8 cellular contexts compared by ENCODE assay signal in genomic region chr19:1651061-1651547, GRCh38. TPM values are rescaled to one million over a fixed set of nuclear protein-coding genes. Genes with fewer than 3 reads are reported as not detected.
A peak's percentile ranks its signal among the peaks of the same experiment; 100 is the strongest.
DNase-seq lines count a peak whose midpoint lies in the region; ATAC-seq and TF ChIP-seq lines count a peak whose summit lies in the region.

No MANE protein-coding gene starts in this region.

- TF ChIP-seq CTCF in CD14-positive monocyte (IDR thresholded peaks at IDR 0.05) (no peak), fibroblast of the aortic adventitia (IDR thresholded peaks at IDR 0.05; ENCODE audit: insufficient read depth, low read length) (no peak), gastrocnemius medialis (IDR thresholded peaks at IDR 0.05 in 4 of 5, conservative IDR thresholded peaks at IDR 0.05 in 1 of 5) (no peak), omental fat pad (IDR thresholded peaks at IDR 0.05) (no peak)

- H3K4me3 Mint-ChIP-seq in CD14-positive monocyte, result peak overlapping the region; percentile 82 to 91

- H3K36me3 ChIP-seq in MG63 (peaks cover 10% of the 10 kb centered on the region; the same call in 1 of the 2 replicates), gastrocnemius medialis (peaks cover 0 to 2% of the 10 kb centered on the region in 2 donors)

- peaks cover 11% of the 10 kb centered on the region in 2 donors for H3K4me1 ChIP-seq in gastrocnemius medialis

- TF ChIP-seq POLR2A in gastrocnemius medialis (IDR thresholded peaks at IDR 0.05), result no peak

- peaks cover 14 to 28% of the 10 kb centered on the region in 2 donors for H3K36me3 Mint-ChIP-seq in CD14-positive monocyte

- peaks cover 5 to 12% (median 10%) of the 10 kb centered on the region in 3 donors for H3K27me3 Mint-ChIP-seq in CD14-positive monocyte (ENCODE audit: low read depth in 3 of 3)

- peak overlapping the region in 3 of 7 donors; percentile 46 to 75 (median 66) for H3K27ac Mint-ChIP-seq in CD14-positive monocyte

- DNase-seq in CD14-positive monocyte (ENCODE audit: low spot score) (no peak), MG63 (no peak), activated T-cell treated with anti-CD3 and anti-CD28 coated beads for 48 hours (ENCODE audit: low read depth) (peak; percentile 53), fibroblast of the aortic adventitia (ENCODE audit: low read depth) (peak; percentile 31), gastrocnemius medialis (no peak), omental fat pad (ENCODE audit: low spot score) (no peak), HPDE6-E6E7 (ENCODE audit: extremely low spot score) (no peak)

- H3K9me3 Mint-ChIP-seq in CD14-positive monocyte, result peaks cover 0 to 10% (median 0%) of the 10 kb centered on the region in 7 donors

- H3K9me3 ChIP-seq in MG63 (no peaks in the 10 kb centered on the region), gastrocnemius medialis (no peaks in the 10 kb centered on the region)

- H3K27me3 ChIP-seq in MG63, result no peaks in the 10 kb centered on the region
- H3K27me3 ChIP-seq in gastrocnemius medialis, result no peaks in the 10 kb centered on the region

- intact Hi-C loops in CD14-positive monocyte (cut with micrococcal nuclease), result loop anchor here (1.0 to 5.0 kb wide), 3 partner anchors 44 to 59 kb away; partner anchors contain the start of gene MBD3 (in 1 of the 2)
- intact Hi-C loops in gastrocnemius medialis (cut with DNase I; ENCODE audit: low total_unique reads), result loop anchor here (5.0 kb wide), 1 partner anchor 139 kb away; the partner anchor contains the start of gene ADAMTSL5

- peak overlapping the region; percentile 37 to 69 (median 57) for H3K27ac ChIP-seq in gastrocnemius medialis

- H3K4me3 ChIP-seq in MG63, result peak overlapping the region; percentile 63
- peak overlapping the region; percentile 80 for H3K4me3 ChIP-seq in fibroblast of the aortic adventitia (ENCODE audit: low read depth, low read length)
- peak overlapping the region; percentile 68 to 85 (median 69) for H3K4me3 ChIP-seq in gastrocnemius medialis

- in situ Hi-C loops in gastrocnemius medialis (cut with MboI; ENCODE audit: low sequenced_read_pairs in 4 of 4), result loop anchor here in 1 of 4 donors (10.0 kb wide), 1 partner anchor 46 kb away; the partner anchor contains the start of gene UQCR11

- peaks cover 28% of the 10 kb centered on the region for H3K4me1 Mint-ChIP-seq in CD14-positive monocyte

- ATAC-seq in gastrocnemius medialis (no peak), GM18520 (IDR thresholded peaks at IDR 0.05; ENCODE audit: unreplicated experiment) (no peak), omental fat pad (ENCODE audit: low FRiP score) (no peak)

RNA-seq across cellular contexts. Expression of gene TCF3, which starts 1.3 kb away (rescaled TPM):
- polyA plus RNA-seq in CD14-positive monocyte, result 1 to 10 TPM; 2.4 to 3.3 TPM
- total RNA-seq in MG63 (2014; rRNA removed; shearing (Covaris generic); ENCODE audit: low replicate concordance), result 78.5 and 135 TPM in 2 replicates
- total RNA-seq in fibroblast of the aortic adventitia (ENCODE audit: low replicate concordance), result 27.0 and 74.2 TPM in 2 replicates
- 10 to 100 TPM; 22.0 to 58.6 (median 42.5) TPM for total RNA-seq in gastrocnemius medialis
- 10 to 100 TPM; 24.2 to 46.6 (median 40.4) TPM for total RNA-seq in omental fat pad

RNA-seq across cellular contexts. Expression of gene UQCR11, which starts 45.8 kb away (rescaled TPM):
- 100 to 1,000 TPM; 659 to 731 TPM for polyA plus RNA-seq in CD14-positive monocyte
- total RNA-seq in MG63 (2014; rRNA removed; shearing (Covaris generic); ENCODE audit: low replicate concordance), result 59.5 and 192 TPM in 2 replicates
- 28.9 and 37.6 TPM in 2 replicates for total RNA-seq in fibroblast of the aortic adventitia (ENCODE audit: low replicate concordance)
- total RNA-seq in gastrocnemius medialis, result 100 to 1,000 TPM; 106 to 173 (median 154) TPM
- 10 to 100 TPM; 56.6 to 83.2 (median 64.6) TPM for total RNA-seq in omental fat pad

RNA-seq across cellular contexts. Expression of gene MBD3, which starts 58.4 kb away (rescaled TPM):
- 1 to 10 TPM; 2.6 to 4.9 TPM for polyA plus RNA-seq in CD14-positive monocyte
- 75.8 and 119 TPM in 2 replicates for total RNA-seq in MG63 (2014; rRNA removed; shearing (Covaris generic); ENCODE audit: low replicate concordance)
- total RNA-seq in fibroblast of the aortic adventitia (ENCODE audit: low replicate concordance) (66.3 and 77.3 TPM in 2 replicates), gastrocnemius medialis (100 to 1,000 TPM in 2 of 4 donors, 10 to 100 TPM in 2; 66.9 to 147 (median 118) TPM), omental fat pad (100 to 1,000 TPM in 1 of 4 donors, 10 to 100 TPM in 3; 71.1 to 100 (median 78.3) TPM)

Comparison
In these comparisons a context has a peak if more than half of its experiments do, and no peak if none do; other contexts are left out.
1. DNase-seq: peak in activated T-cell treated with anti-CD3 and anti-CD28 coated beads for 48 hours (single experiment) and fibroblast of the aortic adventitia (single experiment); none in CD14-positive monocyte (single experiment), MG63 (single experiment), gastrocnemius medialis (0 of 2), omental fat pad (single experiment) and HPDE6-E6E7 (single experiment).
2. Peak in every context shown above with its lines, with median percentiles within 50 percentile points of each other: H3K4me3 ChIP-seq.